Comparison of ENCODE assay signal across 1 cellular context in genomic region chr16:1745181-1745899, GRCh38.
TF ChIP-seq lines count a peak whose summit lies in the region.

No MANE protein-coding gene starts in this region.

TF ChIP-seq in GM12878, 131 proteins besides CTCF, POLR2A, EP300 and RAD21:
- TF ChIP-seq ZNF622 (IDR thresholded peaks at IDR 0.05): no peak
- no peak for TF ChIP-seq IRF5 (IDR thresholded peaks at IDR 0.05; ENCODE audit: borderline replicate concordance)
- TF ChIP-seq RELA (IDR thresholded peaks at IDR 0.05; ENCODE audit: borderline replicate concordance, partially characterized antibody): no peak
- TF ChIP-seq CHD1 (IDR thresholded peaks at IDR 0.05; ENCODE audit: low read depth, low read length): no peak
- no peak for TF ChIP-seq STAT3 (IDR thresholded peaks at IDR 0.05; ENCODE audit: low read depth, low read length)
TF ChIP-seq in GM12878: peak in this region for 0.
